ENCODE assay signal across 14 cellular contexts in the genomic region with DNA sequence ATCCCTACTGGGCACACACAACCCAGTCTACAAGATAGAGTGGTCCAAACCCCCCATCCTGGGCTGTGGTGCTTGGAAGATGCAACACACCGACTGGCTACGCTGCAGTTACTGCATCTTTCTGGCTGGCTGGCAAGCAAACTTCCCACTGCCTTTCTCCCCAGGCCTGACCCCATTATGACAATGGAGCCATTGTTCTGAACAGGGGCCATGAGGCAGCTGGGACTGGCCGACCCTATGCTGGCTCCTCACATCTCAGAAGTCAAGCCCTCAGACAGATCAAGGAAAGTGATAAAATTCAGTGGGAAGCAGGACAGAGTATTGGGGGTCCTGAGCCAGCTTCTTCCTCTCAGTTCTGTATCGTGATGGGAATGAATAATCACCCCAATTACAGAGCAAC.
DNase-seq lines count a peak whose midpoint lies in the region; ATAC-seq and TF ChIP-seq lines count a peak whose summit lies in the region.
"Had no signal": no experiment of that assay in that cellular context is flagged by ENCODE, and none has a peak within 500 bp of the region (broad histone marks: within the 10 kb centered on the region; RNA-seq: fewer than 3 reads in every experiment).

No MANE protein-coding gene starts in this region.

- peak overlapping the region; percentile 76 for H3K27ac Mint-ChIP-seq in neural crest cell (ENCODE audit: unreplicated experiment)
- no peak overlapping the region for H3K27ac Mint-ChIP-seq in stimulated activated naive CD8-positive, alpha-beta T cell treated with anti-CD3 and anti-CD28 coated beads, Interleukin-15, amount 100 ng/mL, for 72 hours
- H3K27ac Mint-ChIP-seq: CD4-positive, alpha-beta T cell; HFFc6 had no signal

- H3K4me3 ChIP-seq in H7 (ENCODE audit: insufficient read depth, low read depth, low read length) = no peak overlapping the region
- H3K4me3 ChIP-seq: GM23248 had no signal

- no peak for ATAC-seq in stimulated activated naive CD8-positive, alpha-beta T cell treated with anti-CD3 and anti-CD28 coated beads, Interleukin-15, amount 100 ng/mL, for 72 hours
- ATAC-seq: HCT116 had no signal

- H3K36me3 Mint-ChIP-seq in neural crest cell (ENCODE audit: low read depth) = no peaks in the 10 kb centered on the region

- peak; percentile 30 for DNase-seq in H7
- peak; percentile 25 for DNase-seq in iPS-NIHi11 (ENCODE audit: low spot score)
- peak; percentile 14 for DNase-seq in neural crest cell (ENCODE audit: low read depth, low spot score)
- DNase-seq in NCI-H1092 treated with DMSO at 0.1 percent for 48 hours (lab: John Stamatoyannopoulos, UW) = no peak
- DNase-seq in mesenteric fat pad (ENCODE audit: low spot score) = no peak
- no peak for DNase-seq in cerebellum (ENCODE audit: low spot score)
- no peak for DNase-seq in stimulated activated naive CD8-positive, alpha-beta T cell treated with anti-CD3 and anti-CD28 coated beads, Interleukin-15, amount 100 ng/mL, for 72 hours
- DNase-seq: ACHN; Caco-2; CD4-positive, alpha-beta T cell; GM23248; HFFc6; IMR-90 had no signal

- peak overlapping the region; percentile 26 for H3K4me3 Mint-ChIP-seq in neural crest cell
- no peak overlapping the region for H3K4me3 Mint-ChIP-seq in stimulated activated naive CD8-positive, alpha-beta T cell treated with anti-CD3 and anti-CD28 coated beads, Interleukin-15, amount 100 ng/mL, for 72 hours
- H3K4me3 Mint-ChIP-seq: CD4-positive, alpha-beta T cell; HFFc6 had no signal

- TF ChIP-seq CTCF in neural crest cell (conservative IDR thresholded peaks at IDR 0.05) = no peak

- H3K9me3 Mint-ChIP-seq in neural crest cell = no peaks in the 10 kb centered on the region
- H3K9me3 Mint-ChIP-seq in stimulated activated naive CD8-positive, alpha-beta T cell treated with anti-CD3 and anti-CD28 coated beads, Interleukin-15, amount 100 ng/mL, for 72 hours = no peaks in the 10 kb centered on the region
- H3K9me3 Mint-ChIP-seq: CD4-positive, alpha-beta T cell had no signal

- H3K36me3 ChIP-seq in H7 (replicated peaks; ENCODE audit: control insufficient read depth, insufficient read depth, low read length) = no peaks in the 10 kb centered on the region

- H3K4me1 Mint-ChIP-seq in neural crest cell = peaks cover 18% of the 10 kb centered on the region
- H3K4me1 Mint-ChIP-seq in stimulated activated naive CD8-positive, alpha-beta T cell treated with anti-CD3 and anti-CD28 coated beads, Interleukin-15, amount 100 ng/mL, for 72 hours = no peaks in the 10 kb centered on the region

- H3K27me3 ChIP-seq in H7 (ENCODE audit: control insufficient read depth, insufficient read depth, low read length) = no peaks in the 10 kb centered on the region

- H3K27me3 Mint-ChIP-seq in neural crest cell (ENCODE audit: low read depth) = no peaks in the 10 kb centered on the region
- H3K27me3 Mint-ChIP-seq in stimulated activated naive CD8-positive, alpha-beta T cell treated with anti-CD3 and anti-CD28 coated beads, Interleukin-15, amount 100 ng/mL, for 72 hours = peaks cover 10% of the 10 kb centered on the region
- H3K27me3 Mint-ChIP-seq: CD4-positive, alpha-beta T cell had no signal

Comparison
In these comparisons a context has a peak if more than half of its experiments do, and no peak if none do; other contexts are left out.
1. DNase-seq: peak in H7 (single experiment), iPS-NIHi11 (single experiment) and neural crest cell (single experiment); none in NCI-H1092 treated with DMSO at 0.1 percent for 48 hours (single experiment), mesenteric fat pad (single experiment), cerebellum (single experiment) and stimulated activated naive CD8-positive, alpha-beta T cell treated with anti-CD3 and anti-CD28 coated beads, Interleukin-15, amount 100 ng/mL, for 72 hours (0 of 2).